ENCODE assay signal across 1 cellular context in the genomic region with DNA sequence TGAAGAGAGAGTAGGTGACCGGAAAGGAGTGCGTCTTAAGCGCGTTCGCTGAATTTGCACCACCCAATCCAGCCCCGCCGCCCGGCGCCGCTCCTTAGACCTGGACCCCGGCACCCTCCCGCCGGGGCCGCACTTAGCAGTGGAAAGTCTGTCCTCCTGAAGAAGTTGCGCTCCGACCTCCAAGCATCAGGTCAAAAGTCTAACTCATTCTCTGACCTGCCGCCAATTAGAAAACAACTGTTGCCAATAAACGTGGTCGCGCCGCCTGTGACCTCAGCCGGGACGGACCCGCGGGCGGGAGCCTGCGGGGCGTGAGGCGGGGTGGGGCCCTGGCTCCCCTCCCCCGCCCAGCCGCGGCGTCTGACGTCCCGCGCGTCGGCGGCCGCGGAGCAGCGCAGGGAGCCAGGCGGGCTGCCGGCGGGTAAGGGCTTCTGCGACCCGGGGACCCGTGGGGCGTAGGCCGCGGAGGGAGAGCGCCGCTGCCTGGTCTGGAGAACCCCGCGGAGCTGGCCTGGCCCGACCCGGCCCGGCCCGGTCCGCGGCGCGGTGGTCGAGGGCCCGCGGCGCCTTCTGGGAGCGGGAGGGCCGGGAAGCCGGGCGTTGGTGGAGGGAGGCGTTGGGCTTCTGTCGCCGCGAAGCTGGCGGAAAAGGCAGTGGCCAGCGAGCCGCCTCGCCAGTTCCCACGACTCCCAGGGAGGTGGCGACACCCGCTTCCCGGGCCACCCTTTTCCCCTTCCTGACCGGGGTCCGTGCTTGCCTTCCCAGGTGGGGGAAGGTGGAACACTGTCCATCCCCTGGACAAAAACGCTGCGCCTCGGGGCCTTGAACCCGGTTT.
A peak's percentile ranks its signal among the peaks of the same experiment; 100 is the strongest.
TF ChIP-seq lines count a peak whose summit lies in the region.

A gene with protein sequence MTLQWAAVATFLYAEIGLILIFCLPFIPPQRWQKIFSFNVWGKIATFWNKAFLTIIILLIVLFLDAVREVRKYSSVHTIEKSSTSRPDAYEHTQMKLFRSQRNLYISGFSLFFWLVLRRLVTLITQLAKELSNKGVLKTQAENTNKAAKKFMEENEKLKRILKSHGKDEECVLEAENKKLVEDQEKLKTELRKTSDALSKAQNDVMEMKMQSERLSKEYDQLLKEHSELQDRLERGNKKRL (plus strand): TSS at position 366 of the 835 bp plus-strand sequence. CDS start 527 bp downstream, outside the sequence.

TF ChIP-seq in HepG2, 621 proteins besides CTCF, POLR2A, EP300 and RAD21 (continued from another document and continues in another):
- TF ChIP-seq, protein P1, sequence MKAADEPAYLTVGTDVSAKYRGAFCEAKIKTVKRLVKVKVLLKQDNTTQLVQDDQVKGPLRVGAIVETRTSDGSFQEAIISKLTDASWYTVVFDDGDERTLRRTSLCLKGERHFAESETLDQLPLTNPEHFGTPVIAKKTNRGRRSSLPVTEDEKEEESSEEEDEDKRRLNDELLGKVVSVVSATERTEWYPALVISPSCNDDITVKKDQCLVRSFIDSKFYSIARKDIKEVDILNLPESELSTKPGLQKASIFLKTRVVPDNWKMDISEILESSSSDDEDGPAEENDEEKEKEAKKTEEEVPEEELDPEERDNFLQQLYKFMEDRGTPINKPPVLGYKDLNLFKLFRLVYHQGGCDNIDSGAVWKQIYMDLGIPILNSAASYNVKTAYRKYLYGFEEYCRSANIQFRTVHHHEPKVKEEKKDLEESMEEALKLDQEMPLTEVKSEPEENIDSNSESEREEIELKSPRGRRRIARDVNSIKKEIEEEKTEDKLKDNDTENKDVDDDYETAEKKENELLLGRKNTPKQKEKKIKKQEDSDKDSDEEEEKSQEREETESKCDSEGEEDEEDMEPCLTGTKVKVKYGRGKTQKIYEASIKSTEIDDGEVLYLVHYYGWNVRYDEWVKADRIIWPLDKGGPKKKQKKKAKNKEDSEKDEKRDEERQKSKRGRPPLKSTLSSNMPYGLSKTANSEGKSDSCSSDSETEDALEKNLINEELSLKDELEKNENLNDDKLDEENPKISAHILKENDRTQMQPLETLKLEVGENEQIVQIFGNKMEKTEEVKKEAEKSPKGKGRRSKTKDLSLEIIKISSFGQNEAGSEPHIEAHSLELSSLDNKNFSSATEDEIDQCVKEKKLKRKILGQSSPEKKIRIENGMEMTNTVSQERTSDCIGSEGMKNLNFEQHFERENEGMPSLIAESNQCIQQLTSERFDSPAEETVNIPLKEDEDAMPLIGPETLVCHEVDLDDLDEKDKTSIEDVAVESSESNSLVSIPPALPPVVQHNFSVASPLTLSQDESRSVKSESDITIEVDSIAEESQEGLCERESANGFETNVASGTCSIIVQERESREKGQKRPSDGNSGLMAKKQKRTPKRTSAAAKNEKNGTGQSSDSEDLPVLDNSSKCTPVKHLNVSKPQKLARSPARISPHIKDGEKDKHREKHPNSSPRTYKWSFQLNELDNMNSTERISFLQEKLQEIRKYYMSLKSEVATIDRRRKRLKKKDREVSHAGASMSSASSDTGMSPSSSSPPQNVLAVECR (CRISPR knock-in tag; IDR thresholded peaks at IDR 0.05; ENCODE audit: borderline replicate concordance): peak; percentile 70
- TF ChIP-seq ZNF317 (CRISPR knock-in tag; IDR thresholded peaks at IDR 0.05) (no peak), ASH2L (IDR thresholded peaks at IDR 0.05; ENCODE audit: insufficient read length, low read depth, low read length) (peak; percentile 92), ZNF333 (CRISPR knock-in tag; IDR thresholded peaks at IDR 0.05; ENCODE audit: borderline replicate concordance) (peak; percentile 88; the same call in 1 of the 2 replicates), MYC (CRISPR knock-in tag; IDR thresholded peaks at IDR 0.05; ENCODE audit: borderline replicate concordance) (peak; percentile 12; the same call in 1 of the 2 replicates), KLF9 (CRISPR knock-in tag; IDR thresholded peaks at IDR 0.05; ENCODE audit: low read depth) (no peak; the same call in 1 of the 2 replicates), RFX1 (IDR thresholded peaks at IDR 0.05) (no peak), ZNF562 (CRISPR knock-in tag; IDR thresholded peaks at IDR 0.05; ENCODE audit: borderline replicate concordance) (no peak), ZNF160 (CRISPR knock-in tag; IDR thresholded peaks at IDR 0.05) (0 out of 2 replicates have a peak, but pooled peaks have one; percentile 51), ATF1 (CRISPR knock-in tag; IDR thresholded peaks at IDR 0.05) (0 out of 2 replicates have a peak, but pooled peaks have one; percentile 28), ATF7-NPFF (CRISPR knock-in tag; IDR thresholded peaks at IDR 0.05; ENCODE audit: low read depth) (peak; percentile 89), ZNF547 (CRISPR knock-in tag; IDR thresholded peaks at IDR 0.05) (no peak), ZNF432 (CRISPR knock-in tag; IDR thresholded peaks at IDR 0.05; ENCODE audit: borderline replicate concordance) (no peak), ZNF274 (CRISPR knock-in tag; IDR thresholded peaks at IDR 0.05) (no peak; the same call in 1 of the 2 replicates), NKX3-1 (CRISPR knock-in tag; IDR thresholded peaks at IDR 0.05) (no peak), ZSCAN31 (CRISPR knock-in tag; IDR thresholded peaks at IDR 0.05; ENCODE audit: low read depth) (peak; percentile 56; the same call in 1 of the 2 replicates), HCFC1 (IDR thresholded peaks at IDR 0.05; ENCODE audit: low read depth, low read length) (0 out of 2 replicates have a peak, but pooled peaks have one; percentile 14), HNF4G (IDR thresholded peaks at IDR 0.05; ENCODE audit: borderline replicate concordance, low read depth, low read length) (peak; percentile 35; the same call in 1 of the 2 replicates), HNF4G (CRISPR knock-in tag; IDR thresholded peaks at IDR 0.05; ENCODE audit: borderline replicate concordance, low read depth) (peak; percentile 49; the same call in 1 of the 2 replicates), KDM5B (CRISPR knock-in tag; IDR thresholded peaks at IDR 0.05; ENCODE audit: borderline replicate concordance) (peak; percentile 77), PRMT3 (CRISPR knock-in tag; IDR thresholded peaks at IDR 0.05; ENCODE audit: borderline replicate concordance, low read depth) (0 out of 2 replicates have a peak, but pooled peaks have one; percentile 28), ZFP37 (CRISPR knock-in tag; IDR thresholded peaks at IDR 0.05; ENCODE audit: borderline replicate concordance) (no peak), KMT2B (CRISPR knock-in tag; IDR thresholded peaks at IDR 0.05) (peak; percentile 69)
- TF ChIP-seq, protein P2, sequence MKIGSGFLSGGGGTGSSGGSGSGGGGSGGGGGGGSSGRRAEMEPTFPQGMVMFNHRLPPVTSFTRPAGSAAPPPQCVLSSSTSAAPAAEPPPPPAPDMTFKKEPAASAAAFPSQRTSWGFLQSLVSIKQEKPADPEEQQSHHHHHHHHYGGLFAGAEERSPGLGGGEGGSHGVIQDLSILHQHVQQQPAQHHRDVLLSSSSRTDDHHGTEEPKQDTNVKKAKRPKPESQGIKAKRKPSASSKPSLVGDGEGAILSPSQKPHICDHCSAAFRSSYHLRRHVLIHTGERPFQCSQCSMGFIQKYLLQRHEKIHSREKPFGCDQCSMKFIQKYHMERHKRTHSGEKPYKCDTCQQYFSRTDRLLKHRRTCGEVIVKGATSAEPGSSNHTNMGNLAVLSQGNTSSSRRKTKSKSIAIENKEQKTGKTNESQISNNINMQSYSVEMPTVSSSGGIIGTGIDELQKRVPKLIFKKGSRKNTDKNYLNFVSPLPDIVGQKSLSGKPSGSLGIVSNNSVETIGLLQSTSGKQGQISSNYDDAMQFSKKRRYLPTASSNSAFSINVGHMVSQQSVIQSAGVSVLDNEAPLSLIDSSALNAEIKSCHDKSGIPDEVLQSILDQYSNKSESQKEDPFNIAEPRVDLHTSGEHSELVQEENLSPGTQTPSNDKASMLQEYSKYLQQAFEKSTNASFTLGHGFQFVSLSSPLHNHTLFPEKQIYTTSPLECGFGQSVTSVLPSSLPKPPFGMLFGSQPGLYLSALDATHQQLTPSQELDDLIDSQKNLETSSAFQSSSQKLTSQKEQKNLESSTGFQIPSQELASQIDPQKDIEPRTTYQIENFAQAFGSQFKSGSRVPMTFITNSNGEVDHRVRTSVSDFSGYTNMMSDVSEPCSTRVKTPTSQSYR (CRISPR knock-in tag; IDR thresholded peaks at IDR 0.05; ENCODE audit: borderline replicate concordance): peak; percentile 79
- TF ChIP-seq, protein P3, sequence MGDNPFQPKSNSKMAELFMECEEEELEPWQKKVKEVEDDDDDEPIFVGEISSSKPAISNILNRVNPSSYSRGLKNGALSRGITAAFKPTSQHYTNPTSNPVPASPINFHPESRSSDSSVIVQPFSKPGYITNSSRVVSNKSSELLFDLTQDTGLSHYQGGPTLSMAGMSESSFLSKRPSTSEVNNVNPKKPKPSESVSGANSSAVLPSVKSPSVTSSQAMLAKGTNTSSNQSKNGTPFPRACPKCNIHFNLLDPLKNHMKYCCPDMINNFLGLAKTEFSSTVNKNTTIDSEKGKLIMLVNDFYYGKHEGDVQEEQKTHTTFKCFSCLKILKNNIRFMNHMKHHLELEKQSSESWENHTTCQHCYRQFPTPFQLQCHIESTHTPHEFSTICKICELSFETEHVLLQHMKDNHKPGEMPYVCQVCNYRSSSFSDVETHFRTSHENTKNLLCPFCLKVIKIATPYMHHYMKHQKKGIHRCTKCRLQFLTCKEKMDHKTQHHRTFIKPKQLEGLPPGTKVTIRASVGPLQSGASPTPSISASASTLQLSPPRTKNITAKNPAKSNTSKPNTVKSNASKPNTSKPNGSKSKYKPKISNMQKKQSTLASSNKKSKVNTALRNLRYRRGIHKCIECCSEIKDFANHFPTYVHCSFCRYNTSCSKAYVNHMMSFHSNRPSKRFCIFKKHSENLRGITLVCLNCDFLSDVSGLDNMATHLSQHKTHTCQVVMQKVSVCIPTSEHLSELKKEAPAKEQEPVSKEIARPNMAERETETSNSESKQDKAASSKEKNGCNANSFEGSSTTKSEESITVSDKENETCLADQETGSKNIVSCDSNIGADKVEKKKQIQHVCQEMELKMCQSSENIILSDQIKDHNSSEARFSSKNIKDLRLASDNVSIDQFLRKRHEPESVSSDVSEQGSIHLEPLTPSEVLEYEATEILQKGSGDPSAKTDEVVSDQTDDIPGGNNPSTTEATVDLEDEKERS (CRISPR knock-in tag; IDR thresholded peaks at IDR 0.05): no peak
- TF ChIP-seq, protein P4, sequence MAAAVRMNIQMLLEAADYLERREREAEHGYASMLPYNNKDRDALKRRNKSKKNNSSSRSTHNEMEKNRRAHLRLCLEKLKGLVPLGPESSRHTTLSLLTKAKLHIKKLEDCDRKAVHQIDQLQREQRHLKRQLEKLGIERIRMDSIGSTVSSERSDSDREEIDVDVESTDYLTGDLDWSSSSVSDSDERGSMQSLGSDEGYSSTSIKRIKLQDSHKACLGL (CRISPR knock-in tag; IDR thresholded peaks at IDR 0.05): peak; percentile 67; the same call in 1 of the 2 replicates
- TF ChIP-seq, protein P5, sequence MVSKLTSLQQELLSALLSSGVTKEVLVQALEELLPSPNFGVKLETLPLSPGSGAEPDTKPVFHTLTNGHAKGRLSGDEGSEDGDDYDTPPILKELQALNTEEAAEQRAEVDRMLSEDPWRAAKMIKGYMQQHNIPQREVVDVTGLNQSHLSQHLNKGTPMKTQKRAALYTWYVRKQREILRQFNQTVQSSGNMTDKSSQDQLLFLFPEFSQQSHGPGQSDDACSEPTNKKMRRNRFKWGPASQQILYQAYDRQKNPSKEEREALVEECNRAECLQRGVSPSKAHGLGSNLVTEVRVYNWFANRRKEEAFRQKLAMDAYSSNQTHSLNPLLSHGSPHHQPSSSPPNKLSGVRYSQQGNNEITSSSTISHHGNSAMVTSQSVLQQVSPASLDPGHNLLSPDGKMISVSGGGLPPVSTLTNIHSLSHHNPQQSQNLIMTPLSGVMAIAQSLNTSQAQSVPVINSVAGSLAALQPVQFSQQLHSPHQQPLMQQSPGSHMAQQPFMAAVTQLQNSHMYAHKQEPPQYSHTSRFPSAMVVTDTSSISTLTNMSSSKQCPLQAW (CRISPR knock-in tag; IDR thresholded peaks at IDR 0.05): no peak
- TF ChIP-seq, protein P6, sequence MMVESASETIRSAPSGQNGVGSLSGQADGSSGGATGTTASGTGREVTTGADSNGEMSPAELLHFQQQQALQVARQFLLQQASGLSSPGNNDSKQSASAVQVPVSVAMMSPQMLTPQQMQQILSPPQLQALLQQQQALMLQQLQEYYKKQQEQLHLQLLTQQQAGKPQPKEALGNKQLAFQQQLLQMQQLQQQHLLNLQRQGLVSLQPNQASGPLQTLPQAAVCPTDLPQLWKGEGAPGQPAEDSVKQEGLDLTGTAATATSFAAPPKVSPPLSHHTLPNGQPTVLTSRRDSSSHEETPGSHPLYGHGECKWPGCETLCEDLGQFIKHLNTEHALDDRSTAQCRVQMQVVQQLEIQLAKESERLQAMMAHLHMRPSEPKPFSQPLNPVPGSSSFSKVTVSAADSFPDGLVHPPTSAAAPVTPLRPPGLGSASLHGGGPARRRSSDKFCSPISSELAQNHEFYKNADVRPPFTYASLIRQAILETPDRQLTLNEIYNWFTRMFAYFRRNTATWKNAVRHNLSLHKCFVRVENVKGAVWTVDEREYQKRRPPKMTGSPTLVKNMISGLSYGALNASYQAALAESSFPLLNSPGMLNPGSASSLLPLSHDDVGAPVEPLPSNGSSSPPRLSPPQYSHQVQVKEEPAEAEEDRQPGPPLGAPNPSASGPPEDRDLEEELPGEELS (CRISPR knock-in tag; IDR thresholded peaks at IDR 0.05): peak; percentile 10; the same call in 1 of the 2 replicates
- TF ChIP-seq, protein P7, sequence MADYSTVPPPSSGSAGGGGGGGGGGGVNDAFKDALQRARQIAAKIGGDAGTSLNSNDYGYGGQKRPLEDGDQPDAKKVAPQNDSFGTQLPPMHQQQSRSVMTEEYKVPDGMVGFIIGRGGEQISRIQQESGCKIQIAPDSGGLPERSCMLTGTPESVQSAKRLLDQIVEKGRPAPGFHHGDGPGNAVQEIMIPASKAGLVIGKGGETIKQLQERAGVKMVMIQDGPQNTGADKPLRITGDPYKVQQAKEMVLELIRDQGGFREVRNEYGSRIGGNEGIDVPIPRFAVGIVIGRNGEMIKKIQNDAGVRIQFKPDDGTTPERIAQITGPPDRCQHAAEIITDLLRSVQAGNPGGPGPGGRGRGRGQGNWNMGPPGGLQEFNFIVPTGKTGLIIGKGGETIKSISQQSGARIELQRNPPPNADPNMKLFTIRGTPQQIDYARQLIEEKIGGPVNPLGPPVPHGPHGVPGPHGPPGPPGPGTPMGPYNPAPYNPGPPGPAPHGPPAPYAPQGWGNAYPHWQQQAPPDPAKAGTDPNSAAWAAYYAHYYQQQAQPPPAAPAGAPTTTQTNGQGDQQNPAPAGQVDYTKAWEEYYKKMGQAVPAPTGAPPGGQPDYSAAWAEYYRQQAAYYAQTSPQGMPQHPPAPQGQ (CRISPR knock-in tag; IDR thresholded peaks at IDR 0.05; ENCODE audit: borderline replicate concordance): no peak
- TF ChIP-seq, protein P8, sequence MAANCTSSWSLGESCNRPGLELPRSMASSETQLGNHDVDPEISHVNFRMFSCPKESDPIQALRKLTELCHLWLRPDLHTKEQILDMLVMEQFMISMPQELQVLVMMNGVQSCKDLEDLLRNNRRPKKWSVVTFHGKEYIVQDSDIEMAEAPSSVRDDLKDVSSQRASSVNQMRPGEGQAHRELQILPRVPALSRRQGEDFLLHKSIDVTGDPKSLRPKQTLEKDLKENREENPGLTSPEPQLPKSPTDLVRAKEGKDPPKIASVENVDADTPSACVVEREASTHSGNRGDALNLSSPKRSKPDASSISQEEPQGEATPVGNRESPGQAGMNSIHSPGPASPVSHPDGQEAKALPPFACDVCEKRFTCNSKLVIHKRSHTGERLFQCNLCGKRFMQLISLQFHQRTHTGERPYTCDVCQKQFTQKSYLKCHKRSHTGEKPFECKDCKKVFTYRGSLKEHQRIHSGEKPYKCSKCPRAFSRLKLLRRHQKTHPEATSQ (CRISPR knock-in tag; IDR thresholded peaks at IDR 0.05; ENCODE audit: borderline replicate concordance): no peak
